1 cellular context compared by ENCODE assay signal in the genomic region with DNA sequence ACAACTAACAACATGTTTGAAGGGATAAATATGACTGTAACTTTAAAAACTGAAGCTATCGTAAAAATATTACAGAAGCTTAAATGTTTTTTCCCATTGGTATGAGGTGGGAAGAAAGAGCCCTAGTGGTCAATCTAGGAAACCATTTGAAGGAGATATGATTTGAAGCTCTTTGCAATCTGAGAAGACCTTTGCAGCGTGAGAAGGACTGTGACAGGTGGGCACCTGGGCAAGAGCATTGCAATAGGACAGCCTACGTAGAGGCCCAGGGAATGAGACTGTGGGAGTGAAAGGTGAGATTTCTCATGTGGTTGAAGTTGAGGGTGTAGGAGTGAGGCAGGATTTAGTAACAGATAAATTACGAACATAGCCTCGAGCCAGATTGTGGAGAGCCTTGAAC.
TF ChIP-seq lines count a peak whose summit lies in the region.

No MANE protein-coding gene starts in this region.

TF ChIP-seq in WTC11, 78 proteins besides CTCF, POLR2A, EP300 and RAD21 (continued from another document):
- TF ChIP-seq, protein P1, sequence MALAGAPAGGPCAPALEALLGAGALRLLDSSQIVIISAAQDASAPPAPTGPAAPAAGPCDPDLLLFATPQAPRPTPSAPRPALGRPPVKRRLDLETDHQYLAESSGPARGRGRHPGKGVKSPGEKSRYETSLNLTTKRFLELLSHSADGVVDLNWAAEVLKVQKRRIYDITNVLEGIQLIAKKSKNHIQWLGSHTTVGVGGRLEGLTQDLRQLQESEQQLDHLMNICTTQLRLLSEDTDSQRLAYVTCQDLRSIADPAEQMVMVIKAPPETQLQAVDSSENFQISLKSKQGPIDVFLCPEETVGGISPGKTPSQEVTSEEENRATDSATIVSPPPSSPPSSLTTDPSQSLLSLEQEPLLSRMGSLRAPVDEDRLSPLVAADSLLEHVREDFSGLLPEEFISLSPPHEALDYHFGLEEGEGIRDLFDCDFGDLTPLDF (CRISPR knock-in tag; IDR thresholded peaks at IDR 0.05) = no peak
- TF ChIP-seq, protein P2, sequence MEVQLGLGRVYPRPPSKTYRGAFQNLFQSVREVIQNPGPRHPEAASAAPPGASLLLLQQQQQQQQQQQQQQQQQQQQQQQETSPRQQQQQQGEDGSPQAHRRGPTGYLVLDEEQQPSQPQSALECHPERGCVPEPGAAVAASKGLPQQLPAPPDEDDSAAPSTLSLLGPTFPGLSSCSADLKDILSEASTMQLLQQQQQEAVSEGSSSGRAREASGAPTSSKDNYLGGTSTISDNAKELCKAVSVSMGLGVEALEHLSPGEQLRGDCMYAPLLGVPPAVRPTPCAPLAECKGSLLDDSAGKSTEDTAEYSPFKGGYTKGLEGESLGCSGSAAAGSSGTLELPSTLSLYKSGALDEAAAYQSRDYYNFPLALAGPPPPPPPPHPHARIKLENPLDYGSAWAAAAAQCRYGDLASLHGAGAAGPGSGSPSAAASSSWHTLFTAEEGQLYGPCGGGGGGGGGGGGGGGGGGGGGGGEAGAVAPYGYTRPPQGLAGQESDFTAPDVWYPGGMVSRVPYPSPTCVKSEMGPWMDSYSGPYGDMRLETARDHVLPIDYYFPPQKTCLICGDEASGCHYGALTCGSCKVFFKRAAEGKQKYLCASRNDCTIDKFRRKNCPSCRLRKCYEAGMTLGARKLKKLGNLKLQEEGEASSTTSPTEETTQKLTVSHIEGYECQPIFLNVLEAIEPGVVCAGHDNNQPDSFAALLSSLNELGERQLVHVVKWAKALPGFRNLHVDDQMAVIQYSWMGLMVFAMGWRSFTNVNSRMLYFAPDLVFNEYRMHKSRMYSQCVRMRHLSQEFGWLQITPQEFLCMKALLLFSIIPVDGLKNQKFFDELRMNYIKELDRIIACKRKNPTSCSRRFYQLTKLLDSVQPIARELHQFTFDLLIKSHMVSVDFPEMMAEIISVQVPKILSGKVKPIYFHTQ (CRISPR knock-in tag; IDR thresholded peaks at IDR 0.05) = no peak
- no peak for TF ChIP-seq SMAD3 (CRISPR knock-in tag; IDR thresholded peaks at IDR 0.05; ENCODE audit: borderline replicate concordance)
- TF ChIP-seq SOX15 (CRISPR knock-in tag; IDR thresholded peaks at IDR 0.05) = no peak
- TF ChIP-seq, protein P3, sequence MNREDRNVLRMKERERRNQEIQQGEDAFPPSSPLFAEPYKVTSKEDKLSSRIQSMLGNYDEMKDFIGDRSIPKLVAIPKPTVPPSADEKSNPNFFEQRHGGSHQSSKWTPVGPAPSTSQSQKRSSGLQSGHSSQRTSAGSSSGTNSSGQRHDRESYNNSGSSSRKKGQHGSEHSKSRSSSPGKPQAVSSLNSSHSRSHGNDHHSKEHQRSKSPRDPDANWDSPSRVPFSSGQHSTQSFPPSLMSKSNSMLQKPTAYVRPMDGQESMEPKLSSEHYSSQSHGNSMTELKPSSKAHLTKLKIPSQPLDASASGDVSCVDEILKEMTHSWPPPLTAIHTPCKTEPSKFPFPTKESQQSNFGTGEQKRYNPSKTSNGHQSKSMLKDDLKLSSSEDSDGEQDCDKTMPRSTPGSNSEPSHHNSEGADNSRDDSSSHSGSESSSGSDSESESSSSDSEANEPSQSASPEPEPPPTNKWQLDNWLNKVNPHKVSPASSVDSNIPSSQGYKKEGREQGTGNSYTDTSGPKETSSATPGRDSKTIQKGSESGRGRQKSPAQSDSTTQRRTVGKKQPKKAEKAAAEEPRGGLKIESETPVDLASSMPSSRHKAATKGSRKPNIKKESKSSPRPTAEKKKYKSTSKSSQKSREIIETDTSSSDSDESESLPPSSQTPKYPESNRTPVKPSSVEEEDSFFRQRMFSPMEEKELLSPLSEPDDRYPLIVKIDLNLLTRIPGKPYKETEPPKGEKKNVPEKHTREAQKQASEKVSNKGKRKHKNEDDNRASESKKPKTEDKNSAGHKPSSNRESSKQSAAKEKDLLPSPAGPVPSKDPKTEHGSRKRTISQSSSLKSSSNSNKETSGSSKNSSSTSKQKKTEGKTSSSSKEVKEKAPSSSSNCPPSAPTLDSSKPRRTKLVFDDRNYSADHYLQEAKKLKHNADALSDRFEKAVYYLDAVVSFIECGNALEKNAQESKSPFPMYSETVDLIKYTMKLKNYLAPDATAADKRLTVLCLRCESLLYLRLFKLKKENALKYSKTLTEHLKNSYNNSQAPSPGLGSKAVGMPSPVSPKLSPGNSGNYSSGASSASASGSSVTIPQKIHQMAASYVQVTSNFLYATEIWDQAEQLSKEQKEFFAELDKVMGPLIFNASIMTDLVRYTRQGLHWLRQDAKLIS (CRISPR knock-in tag; IDR thresholded peaks at IDR 0.05; ENCODE audit: borderline replicate concordance) = no peak
- no peak for TF ChIP-seq OVOL2 (CRISPR knock-in tag; IDR thresholded peaks at IDR 0.05; ENCODE audit: borderline replicate concordance)
